In the genomic region with DNA sequence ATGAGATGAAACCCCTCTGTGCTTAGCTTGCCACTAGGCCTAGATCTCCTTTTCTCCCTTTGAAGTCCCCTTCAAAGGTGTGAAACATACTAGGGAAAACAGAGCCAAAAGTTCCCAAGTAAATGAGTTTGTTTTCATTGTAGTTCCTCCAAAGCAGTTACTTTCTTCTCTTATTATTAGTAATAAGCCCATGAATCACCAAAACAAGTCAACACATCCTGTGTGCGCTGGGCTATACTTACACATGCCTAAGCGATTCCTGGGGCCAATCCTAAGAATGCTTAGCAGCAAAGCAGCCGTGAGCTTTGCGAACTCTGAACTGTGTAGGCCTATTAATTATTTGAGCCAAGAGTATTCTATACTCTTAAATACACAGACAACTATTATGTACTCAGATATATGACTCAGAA, we compare ENCODE assay signal across 8 cellular contexts. TPM values are rescaled to one million over a fixed set of nuclear protein-coding genes. Genes with fewer than 3 reads are reported as not detected.
DNase-seq lines count a peak whose midpoint lies in the region; ATAC-seq, FAIRE-seq and TF ChIP-seq lines count a peak whose summit lies in the region.
"Had no signal": no experiment of that assay in that cellular context is flagged by ENCODE, and none has a peak within 500 bp of the region (broad histone marks: within the 10 kb centered on the region; RNA-seq: fewer than 3 reads in every experiment).

No MANE protein-coding gene starts in this region.

- no TSS peak for BruUV-seq in HCT116 (replicated peaks; lab: Mats Ljungman, UMichigan)
- BruUV-seq in GM12878 (replicated peaks; lab: Mats Ljungman, UMichigan), result no TSS peak

- peak overlapping the region; percentile 61 to 100 (median 98) for H3K27ac Mint-ChIP-seq in immature natural killer cell

- peaks cover 4 to 41% (median 10%) of the 10 kb centered on the region in 3 donors for H3K27me3 Mint-ChIP-seq in immature natural killer cell (ENCODE audit: low read depth in 3 of 3)

- SMC1A ChIA-PET in GM12878 (lab: Charles Lee; ENCODE audit: uncharacterized antibody, unreplicated experiment), result interaction anchor here (0.6 to 5.9 kb wide), 22 partner anchors 8 to 735 kb away, joined by 3 to 51 read pairs (median 5); a partner anchor contains a TSS

- H3K36me3 Mint-ChIP-seq in immature natural killer cell, result peaks cover 5 to 21% (median 8%) of the 10 kb centered on the region in 3 donors

- no peaks in the 10 kb centered on the region for H3K9me3 ChIP-seq in HCT116 (ENCODE audit: control insufficient read depth in 1 of 2, insufficient read depth in 1 of 2, low read depth in 1 of 2, low read length in 2 of 2)
- H3K9me3 ChIP-seq in GM12878 (replicated peaks; ENCODE audit: control insufficient read depth, insufficient read depth, low read length), result no peaks in the 10 kb centered on the region

- CTCF ChIA-PET in HCT116 (lab: Charles Lee), result interaction anchor here (1.3 kb wide), 1 partner anchor 731 kb away, joined by 3 read pairs; no protein-coding TSS in a partner anchor
- CTCF ChIA-PET in GM12878 (lab: Yijun Ruan, JAX), result interaction anchor here (0.8 to 6.0 kb wide), 8 partner anchors 8 to 739 kb away, joined by 3 to 38 read pairs (median 4); a partner anchor contains a TSS

- intact Hi-C loops in HCT116 (cut with micrococcal nuclease) (loop anchor here (2.0 to 5.0 kb wide), 2 partner anchors 90 to 306 kb away; no protein-coding TSS in a partner anchor), GM12878 (cut with micrococcal nuclease; ENCODE audit: unreplicated experiment) (loop anchor here (2.0 to 10.0 kb wide), 4 partner anchors 44 to 948 kb away; no protein-coding TSS in a partner anchor)

- H3K4me3 Mint-ChIP-seq in immature natural killer cell, result peak overlapping the region in 1 of 5 donors; percentile 84

- TF ChIP-seq CTCF in HCT116 (IDR thresholded peaks at IDR 0.05 in 2 of 3, conservative IDR thresholded peaks at IDR 0.05 in 1 of 3; ENCODE audit: borderline replicate concordance in 1 of 3, insufficient read depth in 1 of 3, low read depth in 2 of 3, low read length in 2 of 3) (no peak), GM12878 (IDR thresholded peaks at IDR 0.05 in 2 of 3, conservative IDR thresholded peaks at IDR 0.05 in 1 of 3; ENCODE audit: control insufficient read depth in 2 of 3, extremely low read depth in 1 of 3, insufficient read depth in 1 of 3, low read depth in 3 of 3, low read length in 3 of 3) (no peak)

- H3K9ac ChIP-seq in HCT116 (ENCODE audit: low read length) (peak overlapping the region; percentile 17; the same call in 1 of the 2 replicates), GM12878 (ENCODE audit: control insufficient read depth, insufficient read depth, low read length) (no peak overlapping the region)

- peaks cover 17 to 21% of the 10 kb centered on the region in 2 experiments for H3K36me3 ChIP-seq in HCT116 (ENCODE audit: control insufficient read depth in 1 of 2, insufficient read depth in 2 of 2, low read length in 2 of 2)
- peaks cover 14 to 19% of the 10 kb centered on the region in 2 experiments for H3K36me3 ChIP-seq in GM12878 (ENCODE audit: control insufficient read depth in 2 of 2, insufficient read depth in 2 of 2, low read length in 1 of 2)

- RAD21 ChIA-PET in HCT116 (lab: Charles Lee; ENCODE audit: low non-redundant PET in 1 of 2, low total read pairs in 2 of 2, uncharacterized antibody in 2 of 2, unreplicated experiment in 2 of 2), result no interaction called here
- RAD21 ChIA-PET in GM12878 (lab: Charles Lee; ENCODE audit: unreplicated experiment), result interaction anchor here (0.7 to 5.2 kb wide), 11 partner anchors 8 to 731 kb away, joined by 3 to 34 read pairs (median 6); a partner anchor contains a TSS

- in situ Hi-C loops in GM12878 (cut with MboI), result no loop called here

- peak overlapping the region in 1 of 2 experiments; percentile 12; a peak in 1 of 4 replicates for H3K4me3 ChIP-seq in HCT116 (replicated peaks in 1 of 2; ENCODE audit: low read depth in 1 of 2, low read length in 2 of 2)
- H3K4me3 ChIP-seq in GM12878, result no peak overlapping the region; the same call in 1 of the 2 replicates

- no peaks in the 10 kb centered on the region for H3K27me3 ChIP-seq in HCT116 (ENCODE audit: insufficient read depth, low read length)
- no peaks in the 10 kb centered on the region for H3K27me3 ChIP-seq in GM12878 (replicated peaks in 1 of 2; ENCODE audit: control insufficient read depth in 2 of 2, insufficient read depth in 2 of 2, low read length in 1 of 2)

- H3K4me2 ChIP-seq in HCT116 (ENCODE audit: low read length) (peak overlapping the region; percentile 63), GM12878 (ENCODE audit: control insufficient read depth, insufficient read depth) (peak overlapping the region; percentile 62)

- H3K9me2 ChIP-seq in HCT116 (ENCODE audit: insufficient read depth), result no peaks in the 10 kb centered on the region

- no peaks in the 10 kb centered on the region for H3K9me3 Mint-ChIP-seq in immature natural killer cell

- H3K27ac ChIP-seq in HCT116 (ENCODE audit: low read depth, low read length) (peak overlapping the region; percentile 86), GM12878 (ENCODE audit: control insufficient read depth, insufficient read depth) (peak overlapping the region; percentile 83), temporal lobe (ENCODE audit: low read depth, low read length) (peak overlapping the region; percentile 11)

- peaks cover 30% of the 10 kb centered on the region for H3K79me2 ChIP-seq in HCT116 (ENCODE audit: insufficient read depth, low read length)
- peaks cover 39% of the 10 kb centered on the region for H3K79me2 ChIP-seq in GM12878 (ENCODE audit: control insufficient read depth, insufficient read depth, low read length)

- H4K20me1 ChIP-seq in HCT116 (ENCODE audit: insufficient read depth) (no peaks in the 10 kb centered on the region), GM12878 (ENCODE audit: control insufficient read depth, insufficient read depth) (no peaks in the 10 kb centered on the region)

- peaks cover 44 to 47% of the 10 kb centered on the region in 2 donors for H3K4me1 Mint-ChIP-seq in immature natural killer cell

- H2AFZ ChIP-seq in HCT116 (ENCODE audit: low read depth, low read length, poor library complexity, severe bottlenecking), result no peak overlapping the region
- H2AFZ ChIP-seq in GM12878 (ENCODE audit: control insufficient read depth, low read depth, low read length), result no peak overlapping the region

- DNase-seq in HCT116 (ENCODE audit: low read depth, low spot score), result peak; percentile 57
- no peak for DNase-seq in GM12878 (ENCODE audit: low read depth, low spot score)
- no peak for DNase-seq in immature natural killer cell
- DNase-seq in anterior cingulate cortex (lab: John Stamatoyannopoulos, UW), result no peak
- no peak for DNase-seq in amygdala (lab: John Stamatoyannopoulos, UW)
- no peak for DNase-seq in cerebellar cortex (ENCODE audit: low spot score)
- DNase-seq: stimulated activated naive CD8-positive, alpha-beta T cell treated with anti-CD3 and anti-CD28 coated beads, Interleukin-15, Interleukin-2, amounts not matched to agents 100 U/mL and 50 U/mL, for 24 hours had no signal

- no peak for TF ChIP-seq POLR2A in HCT116 (IDR thresholded peaks at IDR 0.05; ENCODE audit: borderline replicate concordance, extremely low read depth, insufficient read depth, insufficient read length)
- TF ChIP-seq POLR2A in GM12878 (IDR thresholded peaks at IDR 0.05; ENCODE audit: low read depth, low read length), result no peak

- peak; percentile 59 for ATAC-seq in HCT116
- peak; percentile 43 for ATAC-seq in GM12878
- ATAC-seq: stimulated activated naive CD8-positive, alpha-beta T cell treated with anti-CD3 and anti-CD28 coated beads, Interleukin-15, Interleukin-2, amounts not matched to agents 100 U/mL and 50 U/mL, for 24 hours had no signal

- FAIRE-seq in GM12878 (lab: Jason Lieb, UNC), result peak; percentile 18

- H3K4me1 ChIP-seq in HCT116 (ENCODE audit: control insufficient read depth in 1 of 2, insufficient read depth in 2 of 2, low read length in 2 of 2) (peaks cover 61 to 80% of the 10 kb centered on the region in 2 experiments), GM12878 (ENCODE audit: control insufficient read depth, insufficient read depth, low read length) (peaks cover 32% of the 10 kb centered on the region)

- POLR2A ChIA-PET in HCT116 (lab: Charles Lee), result interaction anchor here (1.7 kb wide), 1 partner anchor 7 kb away, joined by 9 read pairs; a partner anchor contains a TSS
- POLR2A ChIA-PET in GM12878 (lab: Charles Lee), result interaction anchor here (0.9 to 3.8 kb wide), 5 partner anchors 9 to 241 kb away, joined by 3 to 16 read pairs (median 4); no protein-coding TSS in a partner anchor

- 95% methylated on average over 4 of the region's 4 CpGs for WGBS in GM12878 (ENCODE audit: insufficient coverage, insufficient replicate concordance, low lambda C conversion rate, missing lambda C conversion rate)

- TF ChIP-seq RAD21 in HCT116 (IDR thresholded peaks at IDR 0.05; ENCODE audit: low read depth) (no peak), GM12878 (IDR thresholded peaks at IDR 0.05; ENCODE audit: insufficient read depth, low read depth, low read length) (no peak)

- TF ChIP-seq EP300 in GM12878 (IDR thresholded peaks at IDR 0.05; ENCODE audit: borderline replicate concordance in 1 of 2, control insufficient read depth in 1 of 2, low read depth in 2 of 2, low read length in 2 of 2), result peak in 1 of 2 experiments; percentile 56; a peak in 1 of 4 replicates

RNA-seq across cellular contexts. Expression of a gene that starts 7.6 kb away (rescaled TPM):
- total RNA-seq in HCT116 (2021; ENCODE audit: unreplicated experiment) (30.0 TPM), GM12878 (2014; rRNA removed) (46.9 and 55.5 TPM in 2 replicates), GM12878 (2014; rRNA removed; fragmentation: Illumina TruSeq; extraction: Trizol) (23.2 and 24.6 TPM in 2 replicates), GM12878 (2021) (46.8 and 53.5 TPM in 2 replicates), temporal lobe (755 TPM)
- polyA plus RNA-seq in HCT116 (2012), result 6.9 and 10.2 TPM in 2 replicates
- 137 and 148 TPM in 2 replicates for total RNA-seq in GM12878 (2013; cell fraction: nucleolus; rRNA removed)
- 7.3 TPM for polyA plus RNA-seq in GM12878 (2011; ENCODE audit: low read depth)
- polyA plus RNA-seq in GM12878 (2011; rRNA removed) (53.6 and 54.7 TPM in 2 replicates), GM12878 (2014; fragmentation: Illumina TruSeq; extraction: Trizol) (31.7 and 33.6 TPM in 2 replicates), GM12878 (2014; fragmentation: Nextera tagmentation; extraction: Ambion mirVana) (1 to 10 TPM; 8.2 to 8.5 TPM), GM12878 (2014; rRNA removed) (27.8 and 46.8 TPM in 2 replicates), GM12878 (2016; fragmentation: Nextera tagmentation; extraction: Ambion mirVana) (10 to 100 TPM; 32.4 to 36.3 TPM), immature natural killer cell (10 to 100 TPM in 2 of 3 donors, 1 to 10 TPM in 1; 5.4 to 17.2 (median 12.7) TPM)
- 46.0 and 61.7 TPM in 2 replicates for polyA plus RNA-seq in GM12878 (2011; cell fraction: cytosol; rRNA removed)
- 81.6 and 87.0 TPM in 2 replicates for polyA plus RNA-seq in GM12878 (2011; cell fraction: nucleus; rRNA removed)
- 9.2 and 11.5 TPM in 2 replicates for polyA plus RNA-seq in GM12878 (2012)
- 102 and 112 TPM in 2 replicates for polyA minus RNA-seq in GM12878 (2011; rRNA and poly(A)+ RNA removed)
- 29.0 and 29.4 TPM in 2 replicates for polyA minus RNA-seq in GM12878 (2011; cell fraction: cytosol; rRNA and poly(A)+ RNA removed)
- 127 and 189 TPM in 2 replicates for polyA minus RNA-seq in GM12878 (2011; cell fraction: nucleus; rRNA and poly(A)+ RNA removed)

RNA-seq across cellular contexts. Expression of a gene that starts 52.1 kb away (rescaled TPM):
- total RNA-seq in HCT116 (2021; ENCODE audit: unreplicated experiment) (123 TPM), GM12878 (2014; rRNA removed) (36.9 and 50.1 TPM in 2 replicates), GM12878 (2014; rRNA removed; fragmentation: Illumina TruSeq; extraction: Trizol) (56.8 and 56.9 TPM in 2 replicates), GM12878 (2021) (37.3 and 43.6 TPM in 2 replicates), temporal lobe (23.6 TPM)
- polyA plus RNA-seq in HCT116 (2012), result 99.7 and 132 TPM in 2 replicates
- 65.8 and 82.6 TPM in 2 replicates for total RNA-seq in GM12878 (2013; cell fraction: nucleolus; rRNA removed)
- polyA plus RNA-seq in GM12878 (2011; ENCODE audit: low read depth), result 25.0 TPM
- polyA plus RNA-seq in GM12878 (2011; rRNA removed) (76.0 and 109 TPM in 2 replicates), GM12878 (2014; fragmentation: Illumina TruSeq; extraction: Trizol) (40.0 and 46.3 TPM in 2 replicates), GM12878 (2014; fragmentation: Nextera tagmentation; extraction: Ambion mirVana) (10 to 100 TPM; 13.5 to 43.4 TPM), GM12878 (2014; rRNA removed) (41.8 and 47.1 TPM in 2 replicates), GM12878 (2016; fragmentation: Nextera tagmentation; extraction: Ambion mirVana) (10 to 100 TPM; 44.7 to 46.6 TPM), immature natural killer cell (100 to 1,000 TPM; 122 to 199 (median 128) TPM)
- 31.1 and 32.1 TPM in 2 replicates for polyA plus RNA-seq in GM12878 (2011; cell fraction: cytosol; rRNA removed)
- 25.6 and 30.5 TPM in 2 replicates for polyA plus RNA-seq in GM12878 (2011; cell fraction: nucleus; rRNA removed)
- 37.1 and 40.9 TPM in 2 replicates for polyA plus RNA-seq in GM12878 (2012)
- polyA minus RNA-seq in GM12878 (2011; rRNA and poly(A)+ RNA removed), result 36.9 and 46.0 TPM in 2 replicates
- 17.5 and 19.4 TPM in 2 replicates for polyA minus RNA-seq in GM12878 (2011; cell fraction: cytosol; rRNA and poly(A)+ RNA removed)
- 19.7 and 35.3 TPM in 2 replicates for polyA minus RNA-seq in GM12878 (2011; cell fraction: nucleus; rRNA and poly(A)+ RNA removed)

Comparison
In these comparisons a context has a peak if more than half of its experiments do, and no peak if none do; other contexts are left out.
1. H3K27ac ChIP-seq: peak in every context shown above with its lines; median percentile 86 in HCT116; 83 in GM12878; 11 in temporal lobe.